7 cellular contexts compared by ENCODE assay signal in genomic region chr22:49669427-49669998, GRCh38.
DNase-seq lines count a peak whose midpoint lies in the region; ATAC-seq and TF ChIP-seq lines count a peak whose summit lies in the region.
"Not testable (repeated sequence)": the region's sequence is repeated elsewhere in the genome, so short reads cannot be mapped to it uniquely, and the experiment has no call there.

No MANE protein-coding gene starts in this region.

- intact Hi-C loops in CD8-positive, alpha-beta T cell (cut with DNase I, micrococcal nuclease); activated B cell treated with CpG ODN at 0.5 μM for 24 hours (cut with micrococcal nuclease): not testable (repeated sequence)

- H3K79me2 ChIP-seq in Karpas-422 (ENCODE audit: low read length): not testable (repeated sequence)

- H3K4me2 ChIP-seq in Karpas-422 (ENCODE audit: low read depth, low read length, poor library complexity, severe bottlenecking): not testable (repeated sequence)

- H3K27me3 Mint-ChIP-seq in CD8-positive, alpha-beta T cell (ENCODE audit: low read depth): peaks cover 25% of the 10 kb centered on the region
- H3K27me3 Mint-ChIP-seq in activated B cell treated with CpG ODN at 0.5 μM for 24 hours: peaks cover 10% of the 10 kb centered on the region
- peaks cover 18% of the 10 kb centered on the region for H3K27me3 Mint-ChIP-seq in activated T-helper 17 cell treated with anti-CD3 and anti-CD28 coated beads, Interleukin-2, amount 50 U/mL, for 72 hours
- H3K27me3 Mint-ChIP-seq in central memory CD8-positive, alpha-beta T cell: peaks cover 24% of the 10 kb centered on the region
- H3K27me3 Mint-ChIP-seq in immature natural killer cell (ENCODE audit: low read depth in 3 of 3): peaks cover 5 to 17% (median 8%) of the 10 kb centered on the region in 3 donors
- H3K27me3 Mint-ChIP-seq in nephron (ENCODE audit: low read depth): peaks cover 73% of the 10 kb centered on the region

- not testable (repeated sequence) for H3K9me3 ChIP-seq in CD8-positive, alpha-beta T cell (ENCODE audit: low read length); Karpas-422 (ENCODE audit: low read length)

- not testable (repeated sequence) for H3K36me3 Mint-ChIP-seq in CD8-positive, alpha-beta T cell; activated B cell treated with CpG ODN at 0.5 μM for 24 hours (ENCODE audit: low read depth); activated T-helper 17 cell treated with anti-CD3 and anti-CD28 coated beads, Interleukin-2, amount 50 U/mL, for 72 hours (ENCODE audit: low read depth); central memory CD8-positive, alpha-beta T cell (ENCODE audit: insufficient read depth); immature natural killer cell; nephron (ENCODE audit: low read depth)

- POLR2A ChIA-PET in CD8-positive, alpha-beta T cell (lab: Charles Lee): interaction anchor here (0.9 to 1.6 kb wide), 3 partner anchors 10 to 15 kb away, joined by 3 to 4 read pairs (median 3); no protein-coding TSS in a partner anchor
- POLR2A ChIA-PET in activated B cell treated with CpG ODN at 0.5 μM for 24 hours (lab: Charles Lee): interaction anchor here (0.8 kb wide), 1 partner anchor 9 kb away, joined by 3 read pairs; no protein-coding TSS in a partner anchor

- ATAC-seq in CD8-positive, alpha-beta T cell: peak; percentile 24
- ATAC-seq in activated B cell treated with CpG ODN at 0.5 μM for 24 hours (ENCODE audit: low read depth): peak; percentile 36
- not testable (repeated sequence) for ATAC-seq in activated T-helper 17 cell treated with anti-CD3 and anti-CD28 coated beads, Interleukin-2, amount 50 U/mL, for 72 hours (replicated peaks)
- ATAC-seq in central memory CD8-positive, alpha-beta T cell (replicated peaks; ENCODE audit: extremely low read depth, poor library complexity, severe bottlenecking): peak; percentile 28

- H3K4me3 ChIP-seq in CD8-positive, alpha-beta T cell (ENCODE audit: low read depth, low read length); Karpas-422 (ENCODE audit: low read length): not testable (repeated sequence)

- H3K27ac Mint-ChIP-seq in CD8-positive, alpha-beta T cell; activated B cell treated with CpG ODN at 0.5 μM for 24 hours; activated T-helper 17 cell treated with anti-CD3 and anti-CD28 coated beads, Interleukin-2, amount 50 U/mL, for 72 hours; central memory CD8-positive, alpha-beta T cell (ENCODE audit: low read depth); nephron: not testable (repeated sequence)
- H3K27ac Mint-ChIP-seq in immature natural killer cell: peak overlapping the region in 2 of 6 donors; percentile 16 to 55

- not testable (repeated sequence) for TF ChIP-seq CTCF in CD8-positive, alpha-beta T cell (IDR thresholded peaks at IDR 0.05); activated B cell treated with CpG ODN at 0.5 μM for 24 hours (IDR thresholded peaks at IDR 0.05); nephron (IDR thresholded peaks at IDR 0.05; ENCODE audit: unreplicated experiment in 3 of 3)

- H3K4me1 ChIP-seq in CD8-positive, alpha-beta T cell (ENCODE audit: insufficient read depth, low read length): peaks cover 18% of the 10 kb centered on the region
- not testable (repeated sequence) for H3K4me1 ChIP-seq in Karpas-422 (ENCODE audit: low read length)

- H3K27ac ChIP-seq in CD8-positive, alpha-beta T cell (ENCODE audit: low read depth, low read length); Karpas-422 (ENCODE audit: low read length): not testable (repeated sequence)

- not testable (repeated sequence) for H3K9me3 Mint-ChIP-seq in CD8-positive, alpha-beta T cell; activated B cell treated with CpG ODN at 0.5 μM for 24 hours; activated T-helper 17 cell treated with anti-CD3 and anti-CD28 coated beads, Interleukin-2, amount 50 U/mL, for 72 hours; central memory CD8-positive, alpha-beta T cell; immature natural killer cell; nephron

- not testable (repeated sequence) for H3K9ac ChIP-seq in Karpas-422 (ENCODE audit: low read length)

- not testable (repeated sequence) for H2AFZ ChIP-seq in Karpas-422 (ENCODE audit: low read length)

- not testable (repeated sequence) for DNase-seq in CD8-positive, alpha-beta T cell; activated B cell treated with CpG ODN at 0.5 μM for 24 hours; central memory CD8-positive, alpha-beta T cell (ENCODE audit: low spot score in 2 of 2)
- peak; percentile 62 for DNase-seq in Karpas-422
- peak in 2 of 3 donors; percentile 15 to 16 for DNase-seq in immature natural killer cell

- not testable (repeated sequence) for H4K20me1 ChIP-seq in Karpas-422 (ENCODE audit: insufficient read depth, low read depth, low read length)

- CTCF ChIA-PET in CD8-positive, alpha-beta T cell (lab: Charles Lee); activated B cell treated with CpG ODN at 0.5 μM for 24 hours (lab: Charles Lee): not testable (repeated sequence)

- H3K36me3 ChIP-seq in CD8-positive, alpha-beta T cell (ENCODE audit: insufficient read depth, low read length); Karpas-422 (ENCODE audit: insufficient read depth, low read length): not testable (repeated sequence)

- H3K9me2 ChIP-seq in Karpas-422 (replicated peaks; ENCODE audit: insufficient read depth, low read length): not testable (repeated sequence)

- H3K4me1 Mint-ChIP-seq in CD8-positive, alpha-beta T cell (ENCODE audit: low read depth): peaks cover 36% of the 10 kb centered on the region
- peaks cover 26% of the 10 kb centered on the region for H3K4me1 Mint-ChIP-seq in activated B cell treated with CpG ODN at 0.5 μM for 24 hours
- H3K4me1 Mint-ChIP-seq in activated T-helper 17 cell treated with anti-CD3 and anti-CD28 coated beads, Interleukin-2, amount 50 U/mL, for 72 hours: not testable (repeated sequence)
- H3K4me1 Mint-ChIP-seq in central memory CD8-positive, alpha-beta T cell: peaks cover 19% of the 10 kb centered on the region
- H3K4me1 Mint-ChIP-seq in immature natural killer cell: peaks cover 34 to 42% of the 10 kb centered on the region in 2 donors
- peaks cover 17% of the 10 kb centered on the region for H3K4me1 Mint-ChIP-seq in nephron

- not testable (repeated sequence) for H3K27me3 ChIP-seq in CD8-positive, alpha-beta T cell (ENCODE audit: insufficient read depth, low read length); Karpas-422 (ENCODE audit: low read length)

- H3K4me3 Mint-ChIP-seq in CD8-positive, alpha-beta T cell: peak overlapping the region; percentile 77
- H3K4me3 Mint-ChIP-seq in activated B cell treated with CpG ODN at 0.5 μM for 24 hours (peak overlapping the region; percentile 75), immature natural killer cell (peak overlapping the region; percentile 70 to 80 (median 76)), nephron (peak overlapping the region in 2 of 3 experiments; percentile 23 to 24)
- peak overlapping the region; percentile 38 for H3K4me3 Mint-ChIP-seq in activated T-helper 17 cell treated with anti-CD3 and anti-CD28 coated beads, Interleukin-2, amount 50 U/mL, for 72 hours
- H3K4me3 Mint-ChIP-seq in central memory CD8-positive, alpha-beta T cell: peak overlapping the region; percentile 65

Comparison
In these comparisons a context has a peak if more than half of its experiments do, and no peak if none do; other contexts are left out.
1. H3K4me3 Mint-ChIP-seq: peak in every context shown above with its lines; median percentile 77 in CD8-positive, alpha-beta T cell; 76 in immature natural killer cell; 75 in activated B cell treated with CpG ODN at 0.5 μM for 24 hours; 65 in central memory CD8-positive, alpha-beta T cell; 38 in activated T-helper 17 cell treated with anti-CD3 and anti-CD28 coated beads, Interleukin-2, amount 50 U/mL, for 72 hours; 24 in nephron.